In genomic region chr15:89492111-89492641, GRCh38 we compare ENCODE assay signal across 11 cellular contexts. TPM values are rescaled to one million over a fixed set of nuclear protein-coding genes. Genes with fewer than 3 reads are reported as not detected.
DNase-seq lines count a peak whose midpoint lies in the region; ATAC-seq and TF ChIP-seq lines count a peak whose summit lies in the region.
"Had no signal": no experiment of that assay in that cellular context is flagged by ENCODE, and none has a peak within 500 bp of the region (broad histone marks: within the 10 kb centered on the region; RNA-seq: fewer than 3 reads in every experiment).

No MANE protein-coding gene starts in this region.

- CTCF ChIA-PET in Caco-2 (lab: Charles Lee) (interaction anchor here (0.7 to 0.9 kb wide), 2 partner anchors 17 to 83 kb away, joined by 3 to 12 read pairs; partner anchors contain the start of gene TICRR), SK-N-SH (lab: Yijun Ruan, JAX) (interaction anchor here (0.6 to 1.9 kb wide), 11 partner anchors 9 to 133 kb away, joined by 3 to 10 read pairs (median 4); no protein-coding TSS in a partner anchor)

- H3F3A ChIP-seq in GM23248 (ENCODE audit: insufficient read depth), result peaks cover 4% of the 10 kb centered on the region; the same call in 1 of the 2 replicates
- H3F3A ChIP-seq in SK-N-SH (replicated peaks; ENCODE audit: insufficient read depth), result peaks cover 4% of the 10 kb centered on the region

- H3K4me3 ChIP-seq in Caco-2 (ENCODE audit: low read depth, low read length) (no peak overlapping the region), GM23248 (no peak overlapping the region), SK-N-SH (ENCODE audit: low read depth in 2 of 2, low read length in 1 of 2) (no peak overlapping the region), lower lobe of right lung (no peak overlapping the region)
- H3K4me3 ChIP-seq: SJSA1 had no signal

- H3K36me3 ChIP-seq in Caco-2 (ENCODE audit: control insufficient read depth, insufficient read depth, low read length) (no peaks in the 10 kb centered on the region), GM23248 (ENCODE audit: low read depth) (no peaks in the 10 kb centered on the region), SK-N-SH (replicated peaks in 1 of 2; ENCODE audit: control insufficient read depth in 1 of 2, insufficient read depth in 2 of 2, low read length in 1 of 2) (no peaks in the 10 kb centered on the region), lower lobe of right lung (no peaks in the 10 kb centered on the region)
- H3K36me3 ChIP-seq: SJSA1 had no signal

- H3K4me1 ChIP-seq in Caco-2, result no peaks in the 10 kb centered on the region
- H3K4me1 ChIP-seq in GM23248 (ENCODE audit: insufficient read depth), result no peaks in the 10 kb centered on the region
- H3K4me1 ChIP-seq in SK-N-SH (ENCODE audit: control insufficient read depth in 1 of 2, insufficient read depth in 2 of 2, low read depth in 1 of 2, low read length in 1 of 2), result peaks cover 0 to 13% of the 10 kb centered on the region in 2 experiments; a peak in 1 of 4 replicates
- H3K4me1 ChIP-seq in lower lobe of right lung, result peaks cover 7% of the 10 kb centered on the region

- H3K27me3 ChIP-seq in Caco-2 (replicated peaks; ENCODE audit: control insufficient read depth, insufficient read depth, low read length), result 0 out of 2 replicates have a peak, but pooled peaks cover 1% of the 10 kb centered on the region
- H3K27me3 ChIP-seq in GM23248 (replicated peaks; ENCODE audit: insufficient read depth), result peaks cover 67% of the 10 kb centered on the region
- H3K27me3 ChIP-seq in SK-N-SH (ENCODE audit: insufficient read depth), result no peaks in the 10 kb centered on the region
- H3K27me3 ChIP-seq in lower lobe of right lung (ENCODE audit: low read depth), result peaks cover 52% of the 10 kb centered on the region

- no peaks in the 10 kb centered on the region for H3K36me3 Mint-ChIP-seq in Caco-2 (ENCODE audit: insufficient read depth, unreplicated experiment)
- H3K36me3 Mint-ChIP-seq: activated naive CD8-positive, alpha-beta T cell had no signal

- H3K9ac ChIP-seq in GM23248 (no peak overlapping the region), SK-N-SH (no peak overlapping the region)

- H4K20me1 ChIP-seq in GM23248 (ENCODE audit: insufficient read depth) (no peaks in the 10 kb centered on the region), SK-N-SH (ENCODE audit: insufficient read depth) (no peaks in the 10 kb centered on the region)

- intact Hi-C loops in Caco-2 (cut with micrococcal nuclease; ENCODE audit: unreplicated experiment), result loop anchor here (1.0 kb wide), 1 partner anchor 64 kb away; no protein-coding TSS in a partner anchor
- intact Hi-C loops in lower lobe of right lung (cut with DNase I), result no loop called here

- H3K9me3 ChIP-seq in Caco-2 (no peaks in the 10 kb centered on the region), GM23248 (ENCODE audit: low read depth) (no peaks in the 10 kb centered on the region), SK-N-SH (no peaks in the 10 kb centered on the region), lower lobe of right lung (no peaks in the 10 kb centered on the region)
- H3K9me3 ChIP-seq: SJSA1 had no signal

- H3K79me2 ChIP-seq in GM23248 (ENCODE audit: insufficient read depth) (no peaks in the 10 kb centered on the region), SK-N-SH (ENCODE audit: insufficient read depth) (no peaks in the 10 kb centered on the region)

- in situ Hi-C loops in GM23248 (cut with MboI), result no loop called here

- TF ChIP-seq CTCF in Caco-2 (IDR thresholded peaks at IDR 0.05; ENCODE audit: insufficient read depth in 1 of 2, low read depth in 1 of 2, low read length in 1 of 2, severe bottlenecking in 1 of 2, unreplicated experiment in 1 of 2) (peak; percentile 30 to 59), SK-N-SH (IDR thresholded peaks at IDR 0.05) (peak; percentile 49), lower lobe of right lung (IDR thresholded peaks at IDR 0.05) (no peak)

- no peak overlapping the region for H3K27ac Mint-ChIP-seq in Caco-2 (ENCODE audit: unreplicated experiment)
- H3K27ac Mint-ChIP-seq: activated naive CD8-positive, alpha-beta T cell had no signal

- ATAC-seq in GM21367 (IDR thresholded peaks at IDR 0.05; ENCODE audit: unreplicated experiment) (no peak), lower lobe of right lung (no peak), GM18867 (IDR thresholded peaks at IDR 0.05; ENCODE audit: unreplicated experiment) (no peak)
- ATAC-seq: right cardiac atrium had no signal

- POLR2A ChIA-PET in Caco-2 (lab: Charles Lee) (no interaction called here), SK-N-SH (lab: Yijun Ruan, JAX) (no interaction called here)

- no TSS peak for BruUV-seq in Caco-2 (replicated peaks; lab: Mats Ljungman, UMichigan)

- H3K4me1 Mint-ChIP-seq in Caco-2 (ENCODE audit: low read depth, unreplicated experiment), result no peaks in the 10 kb centered on the region

- no peak overlapping the region for H3K4me3 Mint-ChIP-seq in Caco-2 (ENCODE audit: unreplicated experiment)
- H3K4me3 Mint-ChIP-seq: activated naive CD8-positive, alpha-beta T cell had no signal

- peaks cover 9% of the 10 kb centered on the region for H3K27me3 Mint-ChIP-seq in Caco-2 (ENCODE audit: insufficient read depth, unreplicated experiment)

- DNase-seq in Caco-2, result peak in 1 of 2 experiments; percentile 56
- peak; percentile 16 for DNase-seq in GM23248
- DNase-seq in SK-N-SH, result peak; percentile 73
- DNase-seq in iPS-NIHi11 (ENCODE audit: low spot score), result peak; percentile 80
- DNase-seq in lower lobe of right lung, result no peak
- DNase-seq in SIG-M5 treated with dmso at 0.1 percent for 504 hours (lab: John Stamatoyannopoulos, UW; ENCODE audit: unreplicated experiment), result no peak
- DNase-seq: right cardiac atrium had no signal

- no peaks in the 10 kb centered on the region for H3K9me3 Mint-ChIP-seq in Caco-2 (ENCODE audit: unreplicated experiment)

- peak; percentile 35 for TF ChIP-seq RAD21 in SK-N-SH (IDR thresholded peaks at IDR 0.05; ENCODE audit: low read length)

- H3K9me2 ChIP-seq in GM23248 (ENCODE audit: insufficient read depth), result no peaks in the 10 kb centered on the region
- H3K9me2 ChIP-seq in SK-N-SH, result no peaks in the 10 kb centered on the region

- 17 to 19% methylated on average over 4 to 5 of the region's 5 CpGs for WGBS in GM23248 (ENCODE audit: low coverage in 1 of 2, low lambda C conversion rate in 2 of 2, missing lambda C conversion rate in 2 of 2), 2 experiments
- WGBS in SK-N-SH (ENCODE audit: low lambda C conversion rate), result 29% methylated on average over 5 of the region's 5 CpGs

- no peak for TF ChIP-seq EP300 in SK-N-SH (IDR thresholded peaks at IDR 0.05; ENCODE audit: borderline replicate concordance in 1 of 2, low read depth in 1 of 2, low read length in 1 of 2)

- H3K4me2 ChIP-seq in GM23248 (ENCODE audit: unreplicated experiment) (no peak overlapping the region), SK-N-SH (no peak overlapping the region)

- H3K27ac ChIP-seq in GM23248 (no peak overlapping the region), SK-N-SH (ENCODE audit: low read depth in 2 of 2, low read length in 1 of 2) (no peak overlapping the region), lower lobe of right lung (no peak overlapping the region)
- H3K27ac ChIP-seq: SJSA1 had no signal

- H2AFZ ChIP-seq in GM23248 (no peak overlapping the region), SK-N-SH (ENCODE audit: low read depth) (no peak overlapping the region)

TF ChIP-seq in SK-N-SH, 30 proteins besides CTCF, POLR2A, EP300 and RAD21:
- TF ChIP-seq SMC3 (IDR thresholded peaks at IDR 0.05; ENCODE audit: low read depth, low read length) (peak; percentile 20; the same call in 1 of the 2 replicates), FOXM1 (IDR thresholded peaks at IDR 0.05; ENCODE audit: low read depth) (no peak)
TF ChIP-seq in SK-N-SH: peak in this region for 1.

RNA-seq across cellular contexts. Expression of gene RHCG, which starts 4.2 kb away (rescaled TPM):
- total RNA-seq in Caco-2 (2022), result not detected in 2 replicates
- total RNA-seq in GM23248 (2014; rRNA removed; shearing (Covaris generic)), result not detected in 2 replicates
- polyA plus RNA-seq in GM23248 (2016; fragmentation: Nextera tagmentation; extraction: Ambion mirVana), result not detected in 2 replicates
- not detected in 2 replicates for polyA plus RNA-seq in SK-N-SH (2012; rRNA removed)
- not detected in 2 replicates for polyA plus RNA-seq in SK-N-SH (2012; cell fraction: cytosol; rRNA removed)
- polyA plus RNA-seq in SK-N-SH (2012; cell fraction: nucleus; rRNA removed), result not detected in 2 replicates
- total RNA-seq in lower lobe of right lung, result not detected
- total RNA-seq: SJSA1 had no signal

Comparison
In these comparisons a context has a peak if more than half of its experiments do, and no peak if none do; other contexts are left out.
1. DNase-seq: peak in GM23248 (single experiment), SK-N-SH (single experiment) and iPS-NIHi11 (single experiment); none in lower lobe of right lung (single experiment) and SIG-M5 treated with dmso at 0.1 percent for 504 hours (single experiment).